Comparison of ENCODE assay signal across 22 cellular contexts in the genomic region with DNA sequence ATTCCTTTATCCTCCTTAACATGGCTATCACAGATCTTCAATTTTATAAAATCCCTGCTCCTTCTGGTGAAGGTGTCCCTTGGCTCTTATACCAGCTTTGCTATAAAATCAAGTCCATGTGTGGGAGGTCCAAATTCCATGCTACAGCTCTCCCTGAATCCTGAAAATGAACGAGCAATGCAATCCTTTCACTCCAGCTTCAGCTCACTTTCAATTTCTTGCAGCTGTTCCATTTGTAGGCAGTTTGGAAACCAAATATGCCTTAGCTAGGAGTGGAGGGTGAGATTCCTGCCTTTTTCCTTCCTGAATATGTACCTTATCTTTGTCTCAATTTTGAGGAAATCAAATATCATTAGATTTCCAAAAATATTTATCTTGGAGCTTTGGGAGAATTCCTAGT.
"Had no signal": no experiment of that assay in that cellular context is flagged by ENCODE, and none has a peak within 500 bp of the region (broad histone marks: within the 10 kb centered on the region; RNA-seq: fewer than 3 reads in every experiment).

No MANE protein-coding gene starts in this region.

- H3K4me3 ChIP-seq: left lung, prostate gland, right atrium auricular region, smooth muscle cell, tibial artery, upper lobe of left lung had no signal

- DNase-seq: cerebellar nuclear complex; effector CD8-positive, alpha-beta T cell; endodermal cell; head of caudate nucleus; left lung; mesenchymal stem cell; midbrain; naive thymus-derived CD4-positive, alpha-beta T cell; nephron progenitor cell; nucleus accumbens; stimulated activated CD4-positive, alpha-beta T cell treated with anti-CD3 and anti-CD28 coated beads, Interleukin-12 subunit alpha, Interleukin-12 subunit beta, amount 100 ng/mL, for 4 hours; stimulated activated CD4-positive, alpha-beta T cell treated with anti-CD3 and anti-CD28 coated beads, Interleukin-1b, Interleukin-23, amount 100 ng/mL, for 48 hours; stimulated activated CD4-positive, alpha-beta T cell treated with anti-CD3 and anti-CD28 coated beads, Interleukin-4, amount 100 ng/mL, for 1 hour; stimulated activated CD8-positive, alpha-beta memory T cell treated with anti-CD3 and anti-CD28 coated beads, Interleukin-4, amount 100 ng/mL, for 48 hours; stimulated activated naive CD4-positive, alpha-beta T cell; stimulated activated naive CD8-positive, alpha-beta T cell treated with anti-CD3 and anti-CD28 coated beads, Interleukin-15, amount 100 ng/mL, for 72 hours; tibial artery; upper lobe of left lung had no signal

- H3K27ac ChIP-seq: epithelial cell of prostate, left lung, prostate gland, right atrium auricular region, tibial artery, upper lobe of left lung had no signal
